10 cellular contexts compared by ENCODE assay signal in the genomic region with DNA sequence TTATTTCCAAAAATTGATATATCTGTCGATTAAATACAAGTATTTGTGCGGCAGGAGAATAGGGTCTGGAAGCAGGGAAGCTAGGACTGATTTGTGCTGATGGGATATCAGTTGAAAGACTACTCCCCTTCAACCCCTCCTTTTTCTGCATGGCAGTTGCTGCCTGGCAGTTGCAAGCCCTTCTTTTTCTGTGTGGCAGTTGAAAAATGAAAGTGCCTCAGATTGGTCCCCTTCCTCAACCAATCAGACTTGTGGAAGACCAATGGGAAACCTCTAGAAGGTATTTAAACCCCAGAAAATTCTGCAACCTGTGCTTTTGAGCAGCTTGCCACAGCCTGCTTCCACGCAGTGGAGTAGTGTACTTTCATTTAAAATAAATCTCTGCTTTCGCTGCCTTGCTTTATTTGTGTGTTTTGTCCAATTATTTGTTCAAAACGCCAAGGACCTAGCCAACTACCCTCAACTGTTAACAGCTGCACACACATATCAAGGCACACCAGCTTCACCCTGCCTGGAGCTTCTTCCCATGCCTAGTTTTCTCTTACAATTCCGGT. TPM values are rescaled to one million over a fixed set of nuclear protein-coding genes. Genes with fewer than 3 reads are reported as not detected.
DNase-seq lines count a peak whose midpoint lies in the region; ATAC-seq and TF ChIP-seq lines count a peak whose summit lies in the region.
"Had no signal": no experiment of that assay in that cellular context is flagged by ENCODE, and none has a peak within 500 bp of the region (broad histone marks: within the 10 kb centered on the region; RNA-seq: fewer than 3 reads in every experiment).

No MANE protein-coding gene starts in this region.

- H3K27me3 Mint-ChIP-seq in activated naive CD4-positive, alpha-beta T cell treated with anti-CD3 and anti-CD28 coated beads, Interleukin-2, amount 10 ng/mL, durations not matched to agents 7 days and 5 days: peaks cover 16% of the 10 kb centered on the region
- peaks cover 22% of the 10 kb centered on the region for H3K27me3 Mint-ChIP-seq in central memory CD8-positive, alpha-beta T cell
- no peaks in the 10 kb centered on the region for H3K27me3 Mint-ChIP-seq in stimulated activated memory B cell treated with anti-CD40 and anti-IgM and Interleukin-4, amounts not matched to agents 10 μg/mL and 1 μg/mL and 100 μg/mL, for 72 hours

- H3K4me3 ChIP-seq in NB4 (ENCODE audit: low read depth, low read length): peak overlapping the region; percentile 93
- H3K4me3 ChIP-seq in BE2C (ENCODE audit: low read depth, low read length): no peak overlapping the region

- peaks cover 37% of the 10 kb centered on the region for H3K4me1 Mint-ChIP-seq in activated naive CD4-positive, alpha-beta T cell treated with anti-CD3 and anti-CD28 coated beads, Interleukin-2, amount 10 ng/mL, durations not matched to agents 7 days and 5 days
- H3K4me1 Mint-ChIP-seq in central memory CD8-positive, alpha-beta T cell: peaks cover 35% of the 10 kb centered on the region
- H3K4me1 Mint-ChIP-seq in stimulated activated memory B cell treated with anti-CD40 and anti-IgM and Interleukin-4, amounts not matched to agents 10 μg/mL and 1 μg/mL and 100 μg/mL, for 72 hours: peaks cover 30% of the 10 kb centered on the region

- peaks cover 8% of the 10 kb centered on the region for H3K36me3 Mint-ChIP-seq in activated naive CD4-positive, alpha-beta T cell treated with anti-CD3 and anti-CD28 coated beads, Interleukin-2, amount 10 ng/mL, durations not matched to agents 7 days and 5 days
- H3K36me3 Mint-ChIP-seq in central memory CD8-positive, alpha-beta T cell (ENCODE audit: insufficient read depth): peaks cover 9% of the 10 kb centered on the region
- H3K36me3 Mint-ChIP-seq in stimulated activated memory B cell treated with anti-CD40 and anti-IgM and Interleukin-4, amounts not matched to agents 10 μg/mL and 1 μg/mL and 100 μg/mL, for 72 hours: peaks cover 15% of the 10 kb centered on the region

- H3K4me3 Mint-ChIP-seq in activated naive CD4-positive, alpha-beta T cell treated with anti-CD3 and anti-CD28 coated beads, Interleukin-2, amount 10 ng/mL, durations not matched to agents 7 days and 5 days: peak overlapping the region; percentile 100
- H3K4me3 Mint-ChIP-seq in central memory CD8-positive, alpha-beta T cell: peak overlapping the region; percentile 95
- peak overlapping the region; percentile 91 for H3K4me3 Mint-ChIP-seq in stimulated activated memory B cell treated with anti-CD40 and anti-IgM and Interleukin-4, amounts not matched to agents 10 μg/mL and 1 μg/mL and 100 μg/mL, for 72 hours

- no peak for ATAC-seq in central memory CD8-positive, alpha-beta T cell (replicated peaks; ENCODE audit: extremely low read depth, poor library complexity, severe bottlenecking)
- no peak for ATAC-seq in stimulated activated memory B cell treated with anti-CD40 and anti-IgM and Interleukin-4, amounts not matched to agents 10 μg/mL and 1 μg/mL and 100 μg/mL, for 72 hours
- ATAC-seq in activated CD4-positive, CD25-positive, alpha-beta regulatory T cell treated with anti-CD3 and anti-CD28 coated beads, Interleukin-2, amount 50 U/mL, for 24 hours: no peak

- no peak for DNase-seq in activated naive CD4-positive, alpha-beta T cell treated with anti-CD3 and anti-CD28 coated beads, Interleukin-2, amount 10 ng/mL, durations not matched to agents 7 days and 5 days
- DNase-seq in activated naive CD4-positive, alpha-beta T cell (lab: John Stamatoyannopoulos, UW): no peak
- DNase-seq in NB4 (ENCODE audit: low read depth) (peak; percentile 43), NCI-H2196 treated with DMSO at 0.1 percent for 48 hours (lab: John Stamatoyannopoulos, UW; ENCODE audit: unreplicated experiment) (no peak), BE2C (no peak)
- DNase-seq in central memory CD8-positive, alpha-beta T cell (ENCODE audit: low spot score in 2 of 2): no peak
- DNase-seq: cerebellar nuclear complex, NCI-H446 had no signal

- peaks cover 5% of the 10 kb centered on the region; the same call in 1 of the 2 replicates for H3K27me3 ChIP-seq in BE2C

- H3K27ac Mint-ChIP-seq in activated naive CD4-positive, alpha-beta T cell treated with anti-CD3 and anti-CD28 coated beads, Interleukin-2, amount 10 ng/mL, durations not matched to agents 7 days and 5 days: peak overlapping the region; percentile 98
- no peak overlapping the region for H3K27ac Mint-ChIP-seq in central memory CD8-positive, alpha-beta T cell (ENCODE audit: low read depth)
- H3K27ac Mint-ChIP-seq in stimulated activated memory B cell treated with anti-CD40 and anti-IgM and Interleukin-4, amounts not matched to agents 10 μg/mL and 1 μg/mL and 100 μg/mL, for 72 hours: peak overlapping the region; percentile 98

- TF ChIP-seq POLR2A in NB4 (IDR thresholded peaks at IDR 0.05; ENCODE audit: extremely low read depth, insufficient read length): no peak

- CTCF ChIA-PET in activated naive CD4-positive, alpha-beta T cell treated with anti-CD3 and anti-CD28 coated beads, Interleukin-2, amount 10 ng/mL, durations not matched to agents 7 days and 5 days (lab: Charles Lee): interaction anchor here (1.3 to 3.3 kb wide), 2 partner anchors 52 to 56 kb away, joined by 4 to 24 read pairs; no protein-coding TSS in a partner anchor

- no peaks in the 10 kb centered on the region for H3K4me1 ChIP-seq in BE2C

- no peaks in the 10 kb centered on the region for H3K9me3 Mint-ChIP-seq in activated naive CD4-positive, alpha-beta T cell treated with anti-CD3 and anti-CD28 coated beads, Interleukin-2, amount 10 ng/mL, durations not matched to agents 7 days and 5 days
- H3K9me3 Mint-ChIP-seq in central memory CD8-positive, alpha-beta T cell: no peaks in the 10 kb centered on the region
- no peaks in the 10 kb centered on the region for H3K9me3 Mint-ChIP-seq in stimulated activated memory B cell treated with anti-CD40 and anti-IgM and Interleukin-4, amounts not matched to agents 10 μg/mL and 1 μg/mL and 100 μg/mL, for 72 hours

- H3K36me3 ChIP-seq in BE2C: 0 out of 2 replicates have a peak, but pooled peaks cover 6% of the 10 kb centered on the region

- no peaks in the 10 kb centered on the region for H3K9me3 ChIP-seq in BE2C

- TF ChIP-seq CTCF in NB4 (IDR thresholded peaks at IDR 0.05; ENCODE audit: low read depth, low read length) (no peak), BE2C (IDR thresholded peaks at IDR 0.05; ENCODE audit: low read depth, low read length) (no peak)

RNA-seq across cellular contexts. Expression of a gene that starts 1.5 kb away (rescaled TPM):
- 49.0 TPM for polyA plus RNA-seq in BE2C (2012; ENCODE audit: insufficient read depth, insufficient read length, low read depth)

RNA-seq across cellular contexts. Expression of a gene that starts 19.5 kb away (rescaled TPM):
- not detected for polyA plus RNA-seq in BE2C (2012; ENCODE audit: insufficient read depth, insufficient read length, low read depth)
